1 cellular context compared by ENCODE assay signal in the genomic region with DNA sequence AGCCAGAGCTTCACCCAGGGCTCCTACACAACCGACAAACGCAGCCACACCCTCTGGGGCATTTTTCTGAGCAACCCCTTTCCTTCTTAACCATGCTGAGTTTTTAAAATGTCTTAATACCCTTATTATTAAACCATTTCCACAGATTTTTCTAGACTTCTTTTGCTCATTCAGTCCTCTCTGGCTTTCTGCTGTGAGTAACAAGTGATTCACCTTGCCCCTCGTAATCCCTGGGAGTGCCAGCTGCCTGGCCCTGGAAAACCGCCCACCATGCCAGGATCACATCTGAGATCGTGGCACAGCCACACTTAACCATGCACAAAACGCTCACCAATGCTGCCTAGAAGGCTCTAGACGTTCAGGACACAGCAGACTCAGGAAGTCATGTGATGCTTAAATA.
TF ChIP-seq lines count a peak whose summit lies in the region.

No MANE protein-coding gene starts in this region.

TF ChIP-seq in WTC11, 78 proteins besides CTCF, POLR2A, EP300 and RAD21:
- TF ChIP-seq GABPB1 (CRISPR knock-in tag; IDR thresholded peaks at IDR 0.05) (no peak), RELA (CRISPR knock-in tag; IDR thresholded peaks at IDR 0.05; ENCODE audit: borderline replicate concordance) (no peak), EMX1 (CRISPR knock-in tag; IDR thresholded peaks at IDR 0.05) (no peak), NFATC4 (CRISPR knock-in tag; IDR thresholded peaks at IDR 0.05) (no peak), FOXJ3 (CRISPR knock-in tag; IDR thresholded peaks at IDR 0.05; ENCODE audit: borderline replicate concordance) (no peak), SMAD3 (CRISPR knock-in tag; IDR thresholded peaks at IDR 0.05; ENCODE audit: borderline replicate concordance) (no peak), ZNF263 (CRISPR knock-in tag; IDR thresholded peaks at IDR 0.05; ENCODE audit: low read depth) (no peak), ESRRA (CRISPR knock-in tag; IDR thresholded peaks at IDR 0.05; ENCODE audit: borderline replicate concordance) (no peak)
- TF ChIP-seq, protein P1, sequence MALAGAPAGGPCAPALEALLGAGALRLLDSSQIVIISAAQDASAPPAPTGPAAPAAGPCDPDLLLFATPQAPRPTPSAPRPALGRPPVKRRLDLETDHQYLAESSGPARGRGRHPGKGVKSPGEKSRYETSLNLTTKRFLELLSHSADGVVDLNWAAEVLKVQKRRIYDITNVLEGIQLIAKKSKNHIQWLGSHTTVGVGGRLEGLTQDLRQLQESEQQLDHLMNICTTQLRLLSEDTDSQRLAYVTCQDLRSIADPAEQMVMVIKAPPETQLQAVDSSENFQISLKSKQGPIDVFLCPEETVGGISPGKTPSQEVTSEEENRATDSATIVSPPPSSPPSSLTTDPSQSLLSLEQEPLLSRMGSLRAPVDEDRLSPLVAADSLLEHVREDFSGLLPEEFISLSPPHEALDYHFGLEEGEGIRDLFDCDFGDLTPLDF (CRISPR knock-in tag; IDR thresholded peaks at IDR 0.05), result no peak
- TF ChIP-seq, protein P2, sequence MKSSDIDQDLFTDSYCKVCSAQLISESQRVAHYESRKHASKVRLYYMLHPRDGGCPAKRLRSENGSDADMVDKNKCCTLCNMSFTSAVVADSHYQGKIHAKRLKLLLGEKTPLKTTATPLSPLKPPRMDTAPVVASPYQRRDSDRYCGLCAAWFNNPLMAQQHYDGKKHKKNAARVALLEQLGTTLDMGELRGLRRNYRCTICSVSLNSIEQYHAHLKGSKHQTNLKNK (CRISPR knock-in tag; IDR thresholded peaks at IDR 0.05), result no peak
- TF ChIP-seq, protein P3, sequence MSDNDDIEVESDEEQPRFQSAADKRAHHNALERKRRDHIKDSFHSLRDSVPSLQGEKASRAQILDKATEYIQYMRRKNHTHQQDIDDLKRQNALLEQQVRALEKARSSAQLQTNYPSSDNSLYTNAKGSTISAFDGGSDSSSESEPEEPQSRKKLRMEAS (CRISPR knock-in tag; IDR thresholded peaks at IDR 0.05), result no peak
- TF ChIP-seq, protein P4, sequence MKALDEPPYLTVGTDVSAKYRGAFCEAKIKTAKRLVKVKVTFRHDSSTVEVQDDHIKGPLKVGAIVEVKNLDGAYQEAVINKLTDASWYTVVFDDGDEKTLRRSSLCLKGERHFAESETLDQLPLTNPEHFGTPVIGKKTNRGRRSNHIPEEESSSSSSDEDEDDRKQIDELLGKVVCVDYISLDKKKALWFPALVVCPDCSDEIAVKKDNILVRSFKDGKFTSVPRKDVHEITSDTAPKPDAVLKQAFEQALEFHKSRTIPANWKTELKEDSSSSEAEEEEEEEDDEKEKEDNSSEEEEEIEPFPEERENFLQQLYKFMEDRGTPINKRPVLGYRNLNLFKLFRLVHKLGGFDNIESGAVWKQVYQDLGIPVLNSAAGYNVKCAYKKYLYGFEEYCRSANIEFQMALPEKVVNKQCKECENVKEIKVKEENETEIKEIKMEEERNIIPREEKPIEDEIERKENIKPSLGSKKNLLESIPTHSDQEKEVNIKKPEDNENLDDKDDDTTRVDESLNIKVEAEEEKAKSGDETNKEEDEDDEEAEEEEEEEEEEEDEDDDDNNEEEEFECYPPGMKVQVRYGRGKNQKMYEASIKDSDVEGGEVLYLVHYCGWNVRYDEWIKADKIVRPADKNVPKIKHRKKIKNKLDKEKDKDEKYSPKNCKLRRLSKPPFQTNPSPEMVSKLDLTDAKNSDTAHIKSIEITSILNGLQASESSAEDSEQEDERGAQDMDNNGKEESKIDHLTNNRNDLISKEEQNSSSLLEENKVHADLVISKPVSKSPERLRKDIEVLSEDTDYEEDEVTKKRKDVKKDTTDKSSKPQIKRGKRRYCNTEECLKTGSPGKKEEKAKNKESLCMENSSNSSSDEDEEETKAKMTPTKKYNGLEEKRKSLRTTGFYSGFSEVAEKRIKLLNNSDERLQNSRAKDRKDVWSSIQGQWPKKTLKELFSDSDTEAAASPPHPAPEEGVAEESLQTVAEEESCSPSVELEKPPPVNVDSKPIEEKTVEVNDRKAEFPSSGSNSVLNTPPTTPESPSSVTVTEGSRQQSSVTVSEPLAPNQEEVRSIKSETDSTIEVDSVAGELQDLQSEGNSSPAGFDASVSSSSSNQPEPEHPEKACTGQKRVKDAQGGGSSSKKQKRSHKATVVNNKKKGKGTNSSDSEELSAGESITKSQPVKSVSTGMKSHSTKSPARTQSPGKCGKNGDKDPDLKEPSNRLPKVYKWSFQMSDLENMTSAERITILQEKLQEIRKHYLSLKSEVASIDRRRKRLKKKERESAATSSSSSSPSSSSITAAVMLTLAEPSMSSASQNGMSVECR (CRISPR knock-in tag; IDR thresholded peaks at IDR 0.05; ENCODE audit: borderline replicate concordance), result no peak
- TF ChIP-seq, protein P5, sequence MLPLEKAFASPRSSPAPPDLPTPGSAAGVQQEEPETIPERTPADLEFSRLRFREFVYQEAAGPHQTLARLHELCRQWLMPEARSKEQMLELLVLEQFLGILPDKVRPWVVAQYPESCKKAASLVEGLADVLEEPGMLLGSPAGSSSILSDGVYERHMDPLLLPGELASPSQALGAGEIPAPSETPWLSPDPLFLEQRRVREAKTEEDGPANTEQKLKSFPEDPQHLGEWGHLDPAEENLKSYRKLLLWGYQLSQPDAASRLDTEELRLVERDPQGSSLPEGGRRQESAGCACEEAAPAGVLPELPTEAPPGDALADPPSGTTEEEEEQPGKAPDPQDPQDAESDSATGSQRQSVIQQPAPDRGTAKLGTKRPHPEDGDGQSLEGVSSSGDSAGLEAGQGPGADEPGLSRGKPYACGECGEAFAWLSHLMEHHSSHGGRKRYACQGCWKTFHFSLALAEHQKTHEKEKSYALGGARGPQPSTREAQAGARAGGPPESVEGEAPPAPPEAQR (CRISPR knock-in tag; IDR thresholded peaks at IDR 0.05), result no peak
- TF ChIP-seq, protein P6, sequence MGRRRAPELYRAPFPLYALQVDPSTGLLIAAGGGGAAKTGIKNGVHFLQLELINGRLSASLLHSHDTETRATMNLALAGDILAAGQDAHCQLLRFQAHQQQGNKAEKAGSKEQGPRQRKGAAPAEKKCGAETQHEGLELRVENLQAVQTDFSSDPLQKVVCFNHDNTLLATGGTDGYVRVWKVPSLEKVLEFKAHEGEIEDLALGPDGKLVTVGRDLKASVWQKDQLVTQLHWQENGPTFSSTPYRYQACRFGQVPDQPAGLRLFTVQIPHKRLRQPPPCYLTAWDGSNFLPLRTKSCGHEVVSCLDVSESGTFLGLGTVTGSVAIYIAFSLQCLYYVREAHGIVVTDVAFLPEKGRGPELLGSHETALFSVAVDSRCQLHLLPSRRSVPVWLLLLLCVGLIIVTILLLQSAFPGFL (CRISPR knock-in tag; IDR thresholded peaks at IDR 0.05; ENCODE audit: borderline replicate concordance), result no peak
- TF ChIP-seq, protein P7, sequence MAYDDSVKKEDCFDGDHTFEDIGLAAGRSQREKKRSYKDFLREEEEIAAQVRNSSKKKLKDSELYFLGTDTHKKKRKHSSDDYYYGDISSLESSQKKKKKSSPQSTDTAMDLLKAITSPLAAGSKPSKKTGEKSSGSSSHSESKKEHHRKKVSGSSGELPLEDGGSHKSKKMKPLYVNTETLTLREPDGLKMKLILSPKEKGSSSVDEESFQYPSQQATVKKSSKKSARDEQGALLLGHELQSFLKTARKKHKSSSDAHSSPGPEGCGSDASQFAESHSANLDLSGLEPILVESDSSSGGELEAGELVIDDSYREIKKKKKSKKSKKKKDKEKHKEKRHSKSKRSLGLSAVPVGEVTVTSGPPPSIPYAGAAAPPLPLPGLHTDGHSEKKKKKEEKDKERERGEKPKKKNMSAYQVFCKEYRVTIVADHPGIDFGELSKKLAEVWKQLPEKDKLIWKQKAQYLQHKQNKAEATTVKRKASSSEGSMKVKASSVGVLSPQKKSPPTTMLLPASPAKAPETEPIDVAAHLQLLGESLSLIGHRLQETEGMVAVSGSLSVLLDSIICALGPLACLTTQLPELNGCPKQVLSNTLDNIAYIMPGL (CRISPR knock-in tag; IDR thresholded peaks at IDR 0.05), result no peak
